In the genomic region with DNA sequence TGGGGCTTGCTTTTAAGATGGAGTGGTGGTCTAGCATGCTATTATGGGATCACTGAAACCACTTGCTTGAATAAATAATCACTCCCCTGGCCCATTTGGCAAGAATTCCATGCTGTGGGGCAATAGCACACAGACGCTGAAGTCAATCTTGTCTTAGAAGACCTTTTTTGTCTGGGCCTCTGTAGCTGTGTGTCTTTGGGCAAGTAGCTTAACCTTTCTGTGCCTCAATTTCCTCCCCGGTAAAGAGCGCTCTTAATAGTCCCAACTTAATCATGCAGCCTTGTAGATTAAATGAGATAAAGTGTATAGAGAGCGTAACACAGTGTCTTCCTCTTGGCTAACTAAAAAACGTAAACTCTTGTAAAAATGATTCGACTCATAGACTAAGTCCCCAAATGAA, we compare ENCODE assay signal across 29 cellular contexts.
"Had no signal": no experiment of that assay in that cellular context is flagged by ENCODE, and none has a peak within 500 bp of the region (broad histone marks: within the 10 kb centered on the region; RNA-seq: fewer than 3 reads in every experiment).

No MANE protein-coding gene starts in this region.

- H3K27ac ChIP-seq: stomach, suprapubic skin, testis, thoracic aorta, thyroid gland, tibial artery, tibial nerve, transverse colon, upper lobe of left lung, upper lobe of right lung, uterus, vagina had no signal

- H3K27me3 ChIP-seq: testis, thyroid gland, tibial nerve, upper lobe of left lung, uterus, vagina had no signal

- H3K4me1 Mint-ChIP-seq: stimulated activated effector memory CD8-positive, alpha-beta T cell treated with anti-CD3 and anti-CD28 coated beads, Interleukin-12 subunit alpha, Interleukin-12 subunit beta, amount 100 ng/mL, for 72 hours; stimulated activated memory B cell treated with anti-CD40 and anti-IgM and Interleukin-4, amounts not matched to agents 10 μg/mL and 1 μg/mL and 100 μg/mL, for 72 hours; stimulated activated naive B cell treated with anti-CD40 and anti-IgM and Interleukin-4, amounts not matched to agents 10 μg/mL and 1 μg/mL and 100 μg/mL, for 72 hours; stimulated activated naive CD8-positive, alpha-beta T cell treated with anti-CD3 and anti-CD28 coated beads, Interleukin-15, amount 100 ng/mL, for 72 hours had no signal

- DNase-seq: stimulated activated CD4-positive, alpha-beta T cell treated with anti-CD3 and anti-CD28 coated beads, Interleukin-2, amount 100 ng/mL, for 48 hours; stimulated activated CD4-positive, alpha-beta T cell treated with anti-CD3 and anti-CD28 coated beads, Interleukin-4, amount 100 ng/mL, for 1 hour; stimulated activated CD4-positive, alpha-beta T cell treated with anti-CD3 and anti-CD28 coated beads, Interleukin-4, amount 100 ng/mL, for 24 hours; stimulated activated CD4-positive, alpha-beta T cell treated with anti-CD3 and anti-CD28 coated beads, Interleukin-4, amount 100 ng/mL, for 4 hours; stimulated activated CD8-positive, alpha-beta memory T cell treated with anti-CD3 and anti-CD28 coated beads, Interleukin-4, amount 100 ng/mL, for 48 hours; stimulated activated naive B cell treated with anti-CD40 and anti-IgM and Interleukin-4, amounts not matched to agents 10 μg/mL and 1 μg/mL and 100 μg/mL, for 72 hours; stimulated activated naive CD4-positive, alpha-beta T cell; stimulated activated naive CD4-positive, alpha-beta T cell treated with Interleukin-2 at 50 U/mL for 16 hours; stimulated activated naive CD8-positive, alpha-beta T cell treated with anti-CD3 and anti-CD28 coated beads, Interleukin-15, amount 100 ng/mL, for 72 hours; stimulated activated naive CD8-positive, alpha-beta T cell treated with anti-CD3 and anti-CD28 coated beads, Interleukin-15, Interleukin-2, amounts not matched to agents 100 U/mL and 50 U/mL, for 24 hours; stomach; substantia nigra; testis; thyroid gland; tibial artery; transverse colon; trophoblast cell; upper lobe of left lung; uterus had no signal

- ATAC-seq: stimulated activated effector memory CD8-positive, alpha-beta T cell treated with anti-CD3 and anti-CD28 coated beads, Interleukin-12 subunit alpha, Interleukin-12 subunit beta, amount 100 ng/mL, for 72 hours; stimulated activated memory B cell treated with anti-CD40 and anti-IgM and Interleukin-4, amounts not matched to agents 10 μg/mL and 1 μg/mL and 100 μg/mL, for 72 hours; stimulated activated naive B cell treated with anti-CD40 and anti-IgM and Interleukin-4, amounts not matched to agents 10 μg/mL and 1 μg/mL and 100 μg/mL, for 72 hours; stimulated activated naive CD8-positive, alpha-beta T cell treated with anti-CD3 and anti-CD28 coated beads, Interleukin-15, amount 100 ng/mL, for 72 hours; stimulated activated naive CD8-positive, alpha-beta T cell treated with anti-CD3 and anti-CD28 coated beads, Interleukin-15, Interleukin-2, amounts not matched to agents 100 U/mL and 50 U/mL, for 24 hours; upper lobe of right lung had no signal

- H3K36me3 ChIP-seq: stomach, suprapubic skin, thoracic aorta, thyroid gland, tibial artery, tibial nerve, transverse colon, upper lobe of left lung, upper lobe of right lung, uterus, vagina had no signal

- H3K9me3 Mint-ChIP-seq: stimulated activated effector memory CD8-positive, alpha-beta T cell treated with anti-CD3 and anti-CD28 coated beads, Interleukin-12 subunit alpha, Interleukin-12 subunit beta, amount 100 ng/mL, for 72 hours; stimulated activated naive CD8-positive, alpha-beta T cell treated with anti-CD3 and anti-CD28 coated beads, Interleukin-15, amount 100 ng/mL, for 72 hours; type B pancreatic cell had no signal

- H3K4me1 ChIP-seq: stomach, suprapubic skin, testis, thyroid gland, tibial artery, tibial nerve, transverse colon, upper lobe of left lung, upper lobe of right lung, uterus, vagina had no signal

- H3K36me3 Mint-ChIP-seq: stimulated activated effector memory CD8-positive, alpha-beta T cell treated with anti-CD3 and anti-CD28 coated beads, Interleukin-12 subunit alpha, Interleukin-12 subunit beta, amount 100 ng/mL, for 72 hours; stimulated activated memory B cell treated with anti-CD40 and anti-IgM and Interleukin-4, amounts not matched to agents 10 μg/mL and 1 μg/mL and 100 μg/mL, for 72 hours; stimulated activated naive B cell treated with anti-CD40 and anti-IgM and Interleukin-4, amounts not matched to agents 10 μg/mL and 1 μg/mL and 100 μg/mL, for 72 hours; type B pancreatic cell had no signal

- FAIRE-seq: urothelium cell line had no signal

- H3K9me3 ChIP-seq: suprapubic skin, testis, thyroid gland, transverse colon, upper lobe of left lung, upper lobe of right lung, uterus, vagina had no signal

- H3K4me3 Mint-ChIP-seq: stimulated activated effector memory CD8-positive, alpha-beta T cell treated with anti-CD3 and anti-CD28 coated beads, Interleukin-12 subunit alpha, Interleukin-12 subunit beta, amount 100 ng/mL, for 72 hours; stimulated activated memory B cell treated with anti-CD40 and anti-IgM and Interleukin-4, amounts not matched to agents 10 μg/mL and 1 μg/mL and 100 μg/mL, for 72 hours; stimulated activated naive B cell treated with anti-CD40 and anti-IgM and Interleukin-4, amounts not matched to agents 10 μg/mL and 1 μg/mL and 100 μg/mL, for 72 hours; stimulated activated naive CD8-positive, alpha-beta T cell treated with anti-CD3 and anti-CD28 coated beads, Interleukin-15, amount 100 ng/mL, for 72 hours; stimulated activated naive CD8-positive, alpha-beta T cell treated with anti-CD3 and anti-CD28 coated beads, Interleukin-15, Interleukin-2, amounts not matched to agents 100 ng/mL and 50 ng/mL, for 24 hours; type B pancreatic cell had no signal

- H3K27ac Mint-ChIP-seq: stimulated activated effector memory CD8-positive, alpha-beta T cell treated with anti-CD3 and anti-CD28 coated beads, Interleukin-12 subunit alpha, Interleukin-12 subunit beta, amount 100 ng/mL, for 72 hours; stimulated activated memory B cell treated with anti-CD40 and anti-IgM and Interleukin-4, amounts not matched to agents 10 μg/mL and 1 μg/mL and 100 μg/mL, for 72 hours; stimulated activated naive B cell treated with anti-CD40 and anti-IgM and Interleukin-4, amounts not matched to agents 10 μg/mL and 1 μg/mL and 100 μg/mL, for 72 hours; stimulated activated naive CD8-positive, alpha-beta T cell treated with anti-CD3 and anti-CD28 coated beads, Interleukin-15, amount 100 ng/mL, for 72 hours; stimulated activated naive CD8-positive, alpha-beta T cell treated with anti-CD3 and anti-CD28 coated beads, Interleukin-15, Interleukin-2, amounts not matched to agents 100 ng/mL and 50 ng/mL, for 24 hours; type B pancreatic cell had no signal

- H3K4me3 ChIP-seq: stomach, suprapubic skin, testis, thoracic aorta, thyroid gland, tibial artery, tibial nerve, transverse colon, upper lobe of left lung, upper lobe of right lung, uterus, vagina had no signal
